2 cellular contexts compared by ENCODE assay signal in the genomic region with DNA sequence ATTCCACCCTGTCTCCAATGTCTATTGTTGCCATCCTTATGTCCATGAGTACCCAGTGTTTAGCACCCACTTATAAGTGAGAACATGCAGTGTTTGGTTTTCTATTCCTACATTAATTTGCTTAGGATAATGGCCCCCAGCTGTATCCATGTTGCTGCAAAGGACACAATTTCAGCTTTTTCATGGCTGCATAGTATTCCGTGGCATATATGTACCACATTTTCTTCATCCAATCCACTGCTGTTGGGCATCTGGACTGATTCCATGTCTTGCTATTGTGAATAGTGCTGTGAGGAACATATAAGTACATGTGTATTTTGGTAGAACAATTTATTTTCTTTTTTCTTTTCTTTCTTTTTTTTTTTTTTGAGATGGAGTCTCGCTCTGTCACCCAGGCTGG.
TF ChIP-seq lines count a peak whose summit lies in the region.

No MANE protein-coding gene starts in this region.

TF ChIP-seq in HEK293, 187 proteins besides CTCF, POLR2A, EP300 and RAD21 (continued from another document):
- TF ChIP-seq, protein P1, sequence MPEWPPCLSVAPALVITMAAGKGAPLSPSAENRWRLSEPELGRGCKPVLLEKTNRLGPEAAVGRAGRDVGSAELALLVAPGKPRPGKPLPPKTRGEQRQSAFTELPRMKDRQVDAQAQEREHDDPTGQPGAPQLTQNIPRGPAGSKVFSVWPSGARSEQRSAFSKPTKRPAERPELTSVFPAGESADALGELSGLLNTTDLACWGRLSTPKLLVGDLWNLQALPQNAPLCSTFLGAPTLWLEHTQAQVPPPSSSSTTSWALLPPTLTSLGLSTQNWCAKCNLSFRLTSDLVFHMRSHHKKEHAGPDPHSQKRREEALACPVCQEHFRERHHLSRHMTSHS (tag by site-specific recombination; IDR thresholded peaks at IDR 0.05): no peak
- TF ChIP-seq ZNF585B (tag by site-specific recombination; IDR thresholded peaks at IDR 0.05): no peak
- no peak for TF ChIP-seq ZSCAN16 (tag by site-specific recombination; IDR thresholded peaks at IDR 0.05)
- TF ChIP-seq ZFP41 (tag by site-specific recombination; IDR thresholded peaks at IDR 0.05; ENCODE audit: borderline replicate concordance): no peak
- TF ChIP-seq, protein P2, sequence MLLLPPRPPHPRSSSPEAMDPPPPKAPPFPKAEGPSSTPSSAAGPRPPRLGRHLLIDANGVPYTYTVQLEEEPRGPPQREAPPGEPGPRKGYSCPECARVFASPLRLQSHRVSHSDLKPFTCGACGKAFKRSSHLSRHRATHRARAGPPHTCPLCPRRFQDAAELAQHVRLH (tag by site-specific recombination; IDR thresholded peaks at IDR 0.05): 0 out of 2 replicates have a peak, but pooled peaks have one; percentile 61
- TF ChIP-seq ZNF544 (tag by site-specific recombination; IDR thresholded peaks at IDR 0.05): no peak
- peak; percentile 96 for TF ChIP-seq ZNF146 (tag by site-specific recombination; IDR thresholded peaks at IDR 0.05)
- TF ChIP-seq ZNF148 (tag by site-specific recombination; IDR thresholded peaks at IDR 0.05; ENCODE audit: borderline replicate concordance): no peak
- 0 out of 2 replicates have a peak, but pooled peaks have one; percentile 36 for TF ChIP-seq ZSCAN30 (tag by site-specific recombination; IDR thresholded peaks at IDR 0.05)
- no peak for TF ChIP-seq ZNF76 (tag by site-specific recombination; IDR thresholded peaks at IDR 0.05; ENCODE audit: borderline replicate concordance, low read depth)
- peak; percentile 88 for TF ChIP-seq ZNF280D (tag by site-specific recombination; IDR thresholded peaks at IDR 0.05)

TF ChIP-seq in WTC11, 78 proteins besides CTCF, POLR2A, EP300 and RAD21:
- no peak for TF ChIP-seq ZNF281 (CRISPR knock-in tag; IDR thresholded peaks at IDR 0.05)
- TF ChIP-seq CDX4 (CRISPR knock-in tag; IDR thresholded peaks at IDR 0.05; ENCODE audit: borderline replicate concordance): no peak
- 0 out of 2 replicates have a peak, but pooled peaks have one; percentile 46 for TF ChIP-seq GTF2I (CRISPR knock-in tag; conservative IDR thresholded peaks at IDR 0.05)
